Comparison of ENCODE assay signal across 8 cellular contexts in the genomic region with DNA sequence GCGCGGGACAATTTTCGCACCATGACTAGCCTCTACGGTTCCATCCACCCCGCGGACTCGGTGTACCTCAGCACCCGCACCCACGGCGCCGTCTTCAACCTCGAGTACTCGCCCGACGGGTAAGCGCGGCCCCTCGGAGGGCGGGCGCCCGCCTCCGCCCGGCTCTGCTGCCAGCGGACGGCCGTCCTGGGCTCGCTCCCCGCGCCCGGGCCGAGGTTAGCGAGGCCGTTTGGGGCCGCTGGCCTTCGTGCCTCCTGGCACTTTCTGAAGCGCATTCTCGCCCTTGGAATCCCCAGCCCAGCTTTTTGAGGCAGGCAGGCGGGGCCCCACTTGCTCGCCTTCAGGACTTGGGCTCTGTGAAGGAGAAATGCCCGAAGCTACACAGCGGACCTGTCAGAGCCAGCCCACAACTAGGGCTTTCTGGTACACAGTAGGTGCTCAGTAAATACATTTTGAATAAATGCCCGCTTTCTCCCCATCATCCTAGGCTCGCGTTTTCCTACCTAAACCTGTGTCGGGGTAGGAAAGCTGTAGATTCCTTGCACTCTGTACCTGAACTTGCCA. TPM values are rescaled to one million over a fixed set of nuclear protein-coding genes. Genes with fewer than 3 reads are reported as not detected.
DNase-seq lines count a peak whose midpoint lies in the region; ATAC-seq and TF ChIP-seq lines count a peak whose summit lies in the region.

No MANE protein-coding gene starts in this region.

- H3K27me3 ChIP-seq in BLaER1 (no peaks in the 10 kb centered on the region), esophagus muscularis mucosa (no peaks in the 10 kb centered on the region)

- H3K27me3 Mint-ChIP-seq in WTC11 (ENCODE audit: low read depth) (no peaks in the 10 kb centered on the region; the same call in 1 of the 2 replicates), nephron (ENCODE audit: low read depth) (peaks cover 4% of the 10 kb centered on the region)

- H3K4me2 ChIP-seq in BLaER1, result peak overlapping the region; percentile 98

- DNase-seq in WTC11 (ENCODE audit: low spot score) (peak; percentile 32), esophagus muscularis mucosa (ENCODE audit: extremely low spot score) (no peak), NCI-H1048 (lab: John Stamatoyannopoulos, UW) (no peak), Ammon's horn (ENCODE audit: low spot score) (no peak)

- H3K36me3 ChIP-seq in BLaER1, result peaks cover 4% of the 10 kb centered on the region; the same call in 1 of the 2 replicates
- H3K36me3 ChIP-seq in esophagus muscularis mucosa, result peaks cover 0 to 3% (median 0%) of the 10 kb centered on the region in 4 donors

- H3K9me3 ChIP-seq in BLaER1 (no peaks in the 10 kb centered on the region), esophagus muscularis mucosa (no peaks in the 10 kb centered on the region)

- H3K4me3 Mint-ChIP-seq in WTC11 (peak overlapping the region; percentile 95), nephron (peak overlapping the region; percentile 94 to 98 (median 97))

- peaks cover 20% of the 10 kb centered on the region for H3K4me1 Mint-ChIP-seq in WTC11
- peaks cover 17% of the 10 kb centered on the region for H3K4me1 Mint-ChIP-seq in nephron

- TF ChIP-seq CTCF in WTC11 (IDR thresholded peaks at IDR 0.05) (no peak), esophagus muscularis mucosa (IDR thresholded peaks at IDR 0.05) (no peak), nephron (IDR thresholded peaks at IDR 0.05; ENCODE audit: unreplicated experiment in 3 of 3) (no peak)

- peaks cover 53% of the 10 kb centered on the region for H4K20me1 ChIP-seq in BLaER1

- H3K9ac ChIP-seq in BLaER1, result peak overlapping the region; percentile 97

- H3K36me3 Mint-ChIP-seq in WTC11, result no peaks in the 10 kb centered on the region
- peaks cover 7% of the 10 kb centered on the region for H3K36me3 Mint-ChIP-seq in nephron (ENCODE audit: low read depth)

- no peak for TF ChIP-seq EP300 in esophagus muscularis mucosa (IDR thresholded peaks at IDR 0.05)

- H3K4me3 ChIP-seq in BLaER1, result peak overlapping the region; percentile 97
- peak overlapping the region; percentile 80 to 95 (median 93) for H3K4me3 ChIP-seq in esophagus muscularis mucosa

- POLR2A ChIA-PET in WTC11 (lab: Charles Lee), result interaction anchor here (0.6 to 1.8 kb wide), 3 partner anchors 15 to 72 kb away, joined by 3 to 9 read pairs (median 4); a partner anchor contains a TSS

- H3K9me3 Mint-ChIP-seq in WTC11, result no peaks in the 10 kb centered on the region
- no peaks in the 10 kb centered on the region for H3K9me3 Mint-ChIP-seq in nephron

- H3K4me1 ChIP-seq in BLaER1 (peaks cover 38% of the 10 kb centered on the region), esophagus muscularis mucosa (peaks cover 27 to 59% (median 37%) of the 10 kb centered on the region in 4 donors)

- ATAC-seq in GM19397 (IDR thresholded peaks at IDR 0.05; ENCODE audit: unreplicated experiment), result peak; percentile 43
- peak; percentile 30 for ATAC-seq in HG03442 (IDR thresholded peaks at IDR 0.05; ENCODE audit: unreplicated experiment)
- ATAC-seq in WTC11, result peak; percentile 13

- 2% methylated on average over 14 of the region's 45 CpGs for WGBS in esophagus muscularis mucosa

- H3K27ac ChIP-seq in BLaER1, result peak overlapping the region; percentile 93
- peak overlapping the region; percentile 89 to 93 (median 91) for H3K27ac ChIP-seq in esophagus muscularis mucosa (replicated peaks in 1 of 4)

- TF ChIP-seq POLR2A in esophagus muscularis mucosa (IDR thresholded peaks at IDR 0.05; ENCODE audit: low read depth), result no peak

- H3K27ac Mint-ChIP-seq in WTC11 (peak overlapping the region; percentile 60; the same call in 1 of the 2 replicates), nephron (peak overlapping the region; percentile 82 to 97 (median 93))

- intact Hi-C loops in esophagus muscularis mucosa (cut with DNase I), result loop anchor here (2.0 kb wide), 1 partner anchor 17 kb away; a partner anchor contains a TSS

- CTCF ChIA-PET in WTC11 (lab: Charles Lee), result interaction anchor here (0.8 to 1.9 kb wide), 4 partner anchors 16 to 320 kb away, joined by 4 to 8 read pairs (median 6); a partner anchor contains a TSS

TF ChIP-seq in WTC11, 78 proteins besides CTCF, POLR2A, EP300 and RAD21 (continues in another document):
- TF ChIP-seq, protein P1, sequence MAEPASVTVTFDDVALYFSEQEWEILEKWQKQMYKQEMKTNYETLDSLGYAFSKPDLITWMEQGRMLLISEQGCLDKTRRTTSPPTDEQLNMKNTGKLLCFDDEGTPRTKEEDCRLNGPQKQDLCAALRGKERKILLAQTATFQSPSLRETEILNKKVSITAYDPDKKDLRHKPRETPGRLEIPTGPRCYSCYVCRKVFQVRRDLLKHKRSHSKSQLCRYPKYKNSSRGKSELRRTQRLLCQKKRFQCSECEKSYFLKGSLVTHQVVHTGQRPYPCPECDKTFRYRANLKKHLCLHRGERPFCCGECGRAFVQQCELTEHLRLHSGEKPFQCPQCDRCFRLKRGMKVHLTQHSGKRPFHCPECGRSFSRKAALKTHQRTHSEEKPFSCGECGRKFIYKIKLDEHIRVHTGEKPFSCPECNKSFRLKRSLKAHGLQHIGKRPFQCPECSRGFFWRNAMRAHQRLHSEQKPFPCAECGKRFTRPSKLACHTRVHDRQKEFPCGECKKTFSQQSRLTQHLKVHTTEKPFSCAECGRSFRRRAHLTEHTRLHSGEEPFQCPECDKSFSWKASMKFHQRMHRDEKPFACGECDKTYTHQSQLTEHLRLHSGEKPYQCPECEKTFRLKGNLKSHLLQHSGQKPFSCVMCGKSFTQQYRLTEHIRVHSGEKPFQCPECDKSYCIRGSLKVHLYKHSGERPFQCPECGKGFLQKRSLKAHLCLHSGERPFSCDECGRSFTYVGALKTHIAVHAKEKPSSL (CRISPR knock-in tag; conservative IDR thresholded peaks at IDR 0.05), result no peak
- TF ChIP-seq ETV6 (CRISPR knock-in tag; IDR thresholded peaks at IDR 0.05), result no peak
- TF ChIP-seq, protein P2, sequence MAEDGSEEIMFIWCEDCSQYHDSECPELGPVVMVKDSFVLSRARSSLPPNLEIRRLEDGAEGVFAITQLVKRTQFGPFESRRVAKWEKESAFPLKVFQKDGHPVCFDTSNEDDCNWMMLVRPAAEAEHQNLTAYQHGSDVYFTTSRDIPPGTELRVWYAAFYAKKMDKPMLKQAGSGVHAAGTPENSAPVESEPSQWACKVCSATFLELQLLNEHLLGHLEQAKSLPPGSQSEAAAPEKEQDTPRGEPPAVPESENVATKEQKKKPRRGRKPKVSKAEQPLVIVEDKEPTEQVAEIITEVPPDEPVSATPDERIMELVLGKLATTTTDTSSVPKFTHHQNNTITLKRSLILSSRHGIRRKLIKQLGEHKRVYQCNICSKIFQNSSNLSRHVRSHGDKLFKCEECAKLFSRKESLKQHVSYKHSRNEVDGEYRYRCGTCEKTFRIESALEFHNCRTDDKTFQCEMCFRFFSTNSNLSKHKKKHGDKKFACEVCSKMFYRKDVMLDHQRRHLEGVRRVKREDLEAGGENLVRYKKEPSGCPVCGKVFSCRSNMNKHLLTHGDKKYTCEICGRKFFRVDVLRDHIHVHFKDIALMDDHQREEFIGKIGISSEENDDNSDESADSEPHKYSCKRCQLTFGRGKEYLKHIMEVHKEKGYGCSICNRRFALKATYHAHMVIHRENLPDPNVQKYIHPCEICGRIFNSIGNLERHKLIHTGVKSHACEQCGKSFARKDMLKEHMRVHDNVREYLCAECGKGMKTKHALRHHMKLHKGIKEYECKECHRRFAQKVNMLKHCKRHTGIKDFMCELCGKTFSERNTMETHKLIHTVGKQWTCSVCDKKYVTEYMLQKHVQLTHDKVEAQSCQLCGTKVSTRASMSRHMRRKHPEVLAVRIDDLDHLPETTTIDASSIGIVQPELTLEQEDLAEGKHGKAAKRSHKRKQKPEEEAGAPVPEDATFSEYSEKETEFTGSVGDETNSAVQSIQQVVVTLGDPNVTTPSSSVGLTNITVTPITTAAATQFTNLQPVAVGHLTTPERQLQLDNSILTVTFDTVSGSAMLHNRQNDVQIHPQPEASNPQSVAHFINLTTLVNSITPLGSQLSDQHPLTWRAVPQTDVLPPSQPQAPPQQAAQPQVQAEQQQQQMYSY (CRISPR knock-in tag; IDR thresholded peaks at IDR 0.05), result no peak
- TF ChIP-seq NFATC4 (CRISPR knock-in tag; IDR thresholded peaks at IDR 0.05), result no peak
- TF ChIP-seq, protein P3, sequence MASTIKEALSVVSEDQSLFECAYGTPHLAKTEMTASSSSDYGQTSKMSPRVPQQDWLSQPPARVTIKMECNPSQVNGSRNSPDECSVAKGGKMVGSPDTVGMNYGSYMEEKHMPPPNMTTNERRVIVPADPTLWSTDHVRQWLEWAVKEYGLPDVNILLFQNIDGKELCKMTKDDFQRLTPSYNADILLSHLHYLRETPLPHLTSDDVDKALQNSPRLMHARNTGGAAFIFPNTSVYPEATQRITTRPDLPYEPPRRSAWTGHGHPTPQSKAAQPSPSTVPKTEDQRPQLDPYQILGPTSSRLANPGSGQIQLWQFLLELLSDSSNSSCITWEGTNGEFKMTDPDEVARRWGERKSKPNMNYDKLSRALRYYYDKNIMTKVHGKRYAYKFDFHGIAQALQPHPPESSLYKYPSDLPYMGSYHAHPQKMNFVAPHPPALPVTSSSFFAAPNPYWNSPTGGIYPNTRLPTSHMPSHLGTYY (CRISPR knock-in tag; IDR thresholded peaks at IDR 0.05), result no peak
- TF ChIP-seq, protein P4, sequence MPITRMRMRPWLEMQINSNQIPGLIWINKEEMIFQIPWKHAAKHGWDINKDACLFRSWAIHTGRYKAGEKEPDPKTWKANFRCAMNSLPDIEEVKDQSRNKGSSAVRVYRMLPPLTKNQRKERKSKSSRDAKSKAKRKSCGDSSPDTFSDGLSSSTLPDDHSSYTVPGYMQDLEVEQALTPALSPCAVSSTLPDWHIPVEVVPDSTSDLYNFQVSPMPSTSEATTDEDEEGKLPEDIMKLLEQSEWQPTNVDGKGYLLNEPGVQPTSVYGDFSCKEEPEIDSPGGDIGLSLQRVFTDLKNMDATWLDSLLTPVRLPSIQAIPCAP (CRISPR knock-in tag; IDR thresholded peaks at IDR 0.05), result no peak

RNA-seq across cellular contexts. Expression of a gene that starts 0.8 kb away (rescaled TPM):
- total RNA-seq in WTC11 (2021), result 11.7 to 14.2 TPM (median 14.2 TPM) in 3 replicates
- 10 to 100 TPM; 19.4 to 40.6 (median 36.6) TPM for total RNA-seq in esophagus muscularis mucosa

RNA-seq across cellular contexts. Expression of a gene that starts 16.5 kb away (rescaled TPM):
- total RNA-seq in WTC11 (2021) (69.9 to 73.8 TPM (median 71.0 TPM) in 3 replicates), esophagus muscularis mucosa (10 to 100 TPM; 32.0 to 52.0 (median 43.0) TPM)

RNA-seq across cellular contexts. Expression of a gene that starts 47.8 kb away (rescaled TPM):
- total RNA-seq in WTC11 (2021) (6.1 to 7.2 TPM (median 7.2 TPM) in 3 replicates), esophagus muscularis mucosa (10 to 100 TPM in 1 of 4 donors, 1 to 10 TPM in 3; 5.5 to 11.2 (median 6.8) TPM)
